8 cellular contexts compared by ENCODE assay signal in genomic region chr3:54870423-54870822, GRCh38. TPM values are rescaled to one million over a fixed set of nuclear protein-coding genes. Genes with fewer than 3 reads are reported as not detected.
DNase-seq lines count a peak whose midpoint lies in the region; ATAC-seq and TF ChIP-seq lines count a peak whose summit lies in the region.

No MANE protein-coding gene starts in this region.

- H3K4me3 ChIP-seq in AG04450 (ENCODE audit: low read depth, low read length) (no peak overlapping the region), right cardiac atrium (ENCODE audit: low read length) (no peak overlapping the region)

- H3K27ac ChIP-seq in AG04450 (ENCODE audit: low read depth, low read length), result peak overlapping the region; percentile 33
- no peak overlapping the region for H3K27ac ChIP-seq in right cardiac atrium (ENCODE audit: low read length)

- intact Hi-C loops in right cardiac atrium (cut with DNase I), result no loop called here

- peak; percentile 72 to 79 for ATAC-seq in right cardiac atrium
- no peak for ATAC-seq in HG02588 (IDR thresholded peaks at IDR 0.05; ENCODE audit: unreplicated experiment)

- TF ChIP-seq CTCF in AG04450 (IDR thresholded peaks at IDR 0.05; ENCODE audit: low read depth, low read length), result peak; percentile 80

- no peaks in the 10 kb centered on the region for H3K4me1 ChIP-seq in right cardiac atrium (ENCODE audit: control insufficient read depth, insufficient read depth, low read length)

- WGBS in right cardiac atrium, result 37% methylated on average over 7 of the region's 7 CpGs

- 0 out of 2 replicates have a peak, but pooled peaks cover 3% of the 10 kb centered on the region for H3K9me3 ChIP-seq in AG04450 (ENCODE audit: control insufficient read depth, insufficient read depth, low read length)
- no peaks in the 10 kb centered on the region for H3K9me3 ChIP-seq in right cardiac atrium (ENCODE audit: control insufficient read depth, low read length)

- POLR2A ChIA-PET in AG04450 (lab: Yijun Ruan, JAX), result no interaction called here

- H3K27me3 ChIP-seq in AG04450 (ENCODE audit: control insufficient read depth, insufficient read depth, low read length) (no peaks in the 10 kb centered on the region), right cardiac atrium (ENCODE audit: control insufficient read depth, insufficient read depth) (no peaks in the 10 kb centered on the region)

- DNase-seq in AG04450 (ENCODE audit: low read depth, low spot score), result peak; percentile 89
- peak; percentile 12 for DNase-seq in HuH-7 (ENCODE audit: low spot score)
- DNase-seq in UCSD-AML1 (lab: John Stamatoyannopoulos, UW; ENCODE audit: unreplicated experiment), result peak; percentile 34
- no peak for DNase-seq in right cardiac atrium
- DNase-seq in stromal cell of bone marrow (ENCODE audit: low read depth), result peak; percentile 96
- no peak for DNase-seq in stimulated activated CD8-positive, alpha-beta memory T cell treated with anti-CD3 and anti-CD28 coated beads, Interleukin-4, amount 100 ng/mL, for 48 hours
- DNase-seq in ureter (ENCODE audit: low spot score), result no peak

- CTCF ChIA-PET in AG04450 (lab: Charles Lee), result interaction anchor here (0.9 to 1.5 kb wide), 9 partner anchors 11 to 852 kb away, joined by 3 to 9 read pairs (median 4); no protein-coding TSS in a partner anchor

RNA-seq across cellular contexts. Expression of gene LRTM1, which starts 57.4 kb away (rescaled TPM):
- polyA plus RNA-seq in AG04450 (2011; rRNA removed) (not detected in 2 replicates), right cardiac atrium (not detected)
- polyA minus RNA-seq in AG04450 (2011; rRNA and poly(A)+ RNA removed), result not detected in 2 replicates
- total RNA-seq in right cardiac atrium (not detected), ureter (not detected)

Comparison
In these comparisons a context has a peak if more than half of its experiments do, and no peak if none do; other contexts are left out.
1. DNase-seq: peak in AG04450 (single experiment), HuH-7 (single experiment), UCSD-AML1 (single experiment) and stromal cell of bone marrow (single experiment); none in right cardiac atrium (0 of 3), stimulated activated CD8-positive, alpha-beta memory T cell treated with anti-CD3 and anti-CD28 coated beads, Interleukin-4, amount 100 ng/mL, for 48 hours (single experiment) and ureter (single experiment).